Comparison of ENCODE assay signal across 8 cellular contexts in genomic region chr17:78379134-78379497, GRCh38. TPM values are rescaled to one million over a fixed set of nuclear protein-coding genes. Genes with fewer than 3 reads are reported as not detected.
DNase-seq lines count a peak whose midpoint lies in the region; ATAC-seq, FAIRE-seq and TF ChIP-seq lines count a peak whose summit lies in the region.

No MANE protein-coding gene starts in this region.

- no peak overlapping the region for H2AFZ ChIP-seq in Karpas-422 (ENCODE audit: low read length)

- WGBS in aorta, 2 donors = 4% methylated on average over 7 of the region's 7 CpGs

- H3K4me3 ChIP-seq in Karpas-422 (ENCODE audit: low read length) = peak overlapping the region; percentile 97
- peak overlapping the region; percentile 47 to 83 for H3K4me3 ChIP-seq in aorta (ENCODE audit: low read length in 2 of 2)

- no peak overlapping the region; the same call in 1 of the 2 replicates for H3K27ac ChIP-seq in Karpas-422 (ENCODE audit: low read length)
- peak overlapping the region in 1 of 2 donors; percentile 78 for H3K27ac ChIP-seq in aorta (ENCODE audit: low read depth in 1 of 2, low read length in 2 of 2)

- no peaks in the 10 kb centered on the region for H3K27me3 ChIP-seq in Karpas-422 (ENCODE audit: low read length)
- H3K27me3 ChIP-seq in aorta (ENCODE audit: control insufficient read depth in 1 of 2, insufficient read depth in 2 of 2, low read length in 1 of 2) = no peaks in the 10 kb centered on the region

- POLR2A ChIA-PET in MCF 10A (lab: Yijun Ruan, JAX) = interaction anchor here (0.6 to 3.9 kb wide), 8 partner anchors 9 to 1724 kb away, joined by 3 to 35 read pairs (median 4); partner anchors contain the start of genes SOCS3 and USP36

- peak overlapping the region; percentile 94 for H3K9ac ChIP-seq in Karpas-422 (ENCODE audit: low read length)

- H3K79me2 ChIP-seq in Karpas-422 (ENCODE audit: low read length) = peaks cover 56% of the 10 kb centered on the region

- H3K27me3 Mint-ChIP-seq in MCF 10A (ENCODE audit: insufficient read depth, unreplicated experiment) = no peaks in the 10 kb centered on the region

- peaks cover 51% of the 10 kb centered on the region for H3K4me1 ChIP-seq in Karpas-422 (ENCODE audit: low read length)
- H3K4me1 ChIP-seq in aorta (ENCODE audit: control insufficient read depth in 1 of 2, insufficient read depth in 2 of 2, low read length in 2 of 2) = no peaks in the 10 kb centered on the region

- H3K27ac Mint-ChIP-seq in MCF 10A (ENCODE audit: low read depth, unreplicated experiment) = peak overlapping the region; percentile 66

- no peaks in the 10 kb centered on the region for H3K36me3 ChIP-seq in Karpas-422 (ENCODE audit: insufficient read depth, low read length)
- H3K36me3 ChIP-seq in aorta (ENCODE audit: control insufficient read depth in 1 of 2, insufficient read depth in 2 of 2, low read length in 1 of 2) = no peaks in the 10 kb centered on the region

- CTCF ChIA-PET in MCF 10A (lab: Yijun Ruan, JAX) = interaction anchor here (0.6 to 1.1 kb wide), 2 partner anchors 67 to 131 kb away, joined by 3 to 6 read pairs; no protein-coding TSS in a partner anchor

- no peaks in the 10 kb centered on the region for H3K9me3 Mint-ChIP-seq in MCF 10A (ENCODE audit: unreplicated experiment)

- H3K36me3 Mint-ChIP-seq in MCF 10A (ENCODE audit: insufficient read depth, unreplicated experiment) = peaks cover 16% of the 10 kb centered on the region

- H3K4me1 Mint-ChIP-seq in MCF 10A (ENCODE audit: insufficient read depth, unreplicated experiment) = peaks cover 58% of the 10 kb centered on the region

- peak; percentile 45 for DNase-seq in AG20443 (ENCODE audit: low spot score)
- no peak for DNase-seq in Karpas-422
- peak; percentile 81 for DNase-seq in MCF 10A (ENCODE audit: unreplicated experiment)
- peak; percentile 96 to 98 for DNase-seq in lung microvascular endothelial cell (ENCODE audit: low read depth in 2 of 2)
- DNase-seq in aorta = no peak
- DNase-seq in stimulated activated naive CD4-positive, alpha-beta T cell (lab: John Stamatoyannopoulos, UW) = no peak
- DNase-seq in urothelium cell line (ENCODE audit: low spot score) = no peak
- no peak for DNase-seq in mucosa of gallbladder (ENCODE audit: low spot score)

- BruUV-seq in MCF 10A (replicated peaks; lab: Mats Ljungman, UMichigan) = TSS peak; percentile 56

- FAIRE-seq in urothelium cell line (lab: Jason Lieb, UNC) = no peak

- peak overlapping the region; percentile 85 for H3K4me3 Mint-ChIP-seq in MCF 10A (ENCODE audit: unreplicated experiment)

- no peak for ATAC-seq in aorta (ENCODE audit: low FRiP score)

- intact Hi-C loops in MCF 10A (cut with micrococcal nuclease) = no loop called here
- intact Hi-C loops in aorta (cut with DNase I) = no loop called here

- H4K20me1 ChIP-seq in Karpas-422 (ENCODE audit: insufficient read depth, low read depth, low read length) = peaks cover 17% of the 10 kb centered on the region

- H3K9me3 ChIP-seq in Karpas-422 (ENCODE audit: low read length) (no peaks in the 10 kb centered on the region), aorta (ENCODE audit: control insufficient read depth, low read length) (no peaks in the 10 kb centered on the region)

- peak overlapping the region; percentile 99 for H3K4me2 ChIP-seq in Karpas-422 (ENCODE audit: low read depth, low read length, poor library complexity, severe bottlenecking)

- no peaks in the 10 kb centered on the region for H3K9me2 ChIP-seq in Karpas-422 (replicated peaks; ENCODE audit: insufficient read depth, low read length)

- TF ChIP-seq CTCF in MCF 10A (IDR thresholded peaks at IDR 0.05; ENCODE audit: unreplicated experiment) = no peak

RNA-seq across cellular contexts. Expression of gene PGS1, which starts 0.7 kb away (rescaled TPM):
- total RNA-seq in Karpas-422 (2014; rRNA removed; shearing (Covaris generic); ENCODE audit: low replicate concordance) = 15.9 and 33.3 TPM in 2 replicates
- total RNA-seq in MCF 10A (2022) (25.7 and 31.8 TPM in 2 replicates), lung microvascular endothelial cell (15.7 and 26.4 TPM in 2 replicates), aorta (10 to 100 TPM; 46.5 to 67.0 TPM), mucosa of gallbladder (40.4 TPM)
- polyA plus RNA-seq in aorta = 10 to 100 TPM in 1 of 2 donors, 1 to 10 TPM in 1; 9.9 to 30.3 TPM

RNA-seq across cellular contexts. Expression of gene SOCS3, which starts 19.2 kb away (rescaled TPM):
- not detected in 2 replicates for total RNA-seq in Karpas-422 (2014; rRNA removed; shearing (Covaris generic); ENCODE audit: low replicate concordance)
- total RNA-seq in MCF 10A (2022) (2.5 and 4.8 TPM in 2 replicates), lung microvascular endothelial cell (39.2 and 79.6 TPM in 2 replicates), aorta (100 to 1,000 TPM; 107 to 182 TPM), mucosa of gallbladder (11.9 TPM)
- polyA plus RNA-seq in aorta = 10 to 100 TPM; 15.5 to 76.1 TPM

Comparison
In these comparisons a context has a peak if more than half of its experiments do, and no peak if none do; other contexts are left out.
1. DNase-seq: peak in AG20443 (single experiment), MCF 10A (single experiment) and lung microvascular endothelial cell (2 of 2); none in Karpas-422 (single experiment), aorta (0 of 2), stimulated activated naive CD4-positive, alpha-beta T cell (0 of 6), urothelium cell line (single experiment) and mucosa of gallbladder (single experiment).